8 cellular contexts compared by ENCODE assay signal in the genomic region with DNA sequence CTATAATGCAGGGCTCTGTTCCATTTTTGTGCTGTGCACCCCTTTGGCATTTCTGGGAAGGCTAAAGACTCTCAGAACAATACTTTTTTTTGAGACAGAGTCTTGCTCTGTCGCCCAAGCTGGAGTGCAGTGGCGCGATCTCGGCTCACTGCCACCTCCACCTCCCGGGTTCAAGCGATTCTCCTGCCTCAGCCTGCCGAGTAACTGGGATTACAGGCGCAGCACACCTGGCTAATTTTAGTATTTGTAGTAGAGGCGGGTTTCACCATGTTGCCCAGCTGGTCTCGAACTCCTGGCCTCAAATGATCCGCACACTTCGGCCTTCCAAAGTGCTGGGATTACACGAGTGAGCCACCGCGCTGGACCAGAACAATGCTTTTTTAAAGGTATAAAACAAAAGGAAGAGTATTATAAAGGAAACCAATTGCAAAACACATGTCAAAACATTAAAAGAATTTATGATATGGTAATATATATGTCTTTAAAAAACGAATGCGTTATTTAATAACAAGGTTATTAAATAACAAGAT. TPM values are rescaled to one million over a fixed set of nuclear protein-coding genes. Genes with fewer than 3 reads are reported as not detected.
DNase-seq lines count a peak whose midpoint lies in the region; ATAC-seq, FAIRE-seq and TF ChIP-seq lines count a peak whose summit lies in the region.

No MANE protein-coding gene starts in this region.

- ATAC-seq in HG02588 (IDR thresholded peaks at IDR 0.05; ENCODE audit: unreplicated experiment): no peak

- no peaks in the 10 kb centered on the region for H3K27me3 Mint-ChIP-seq in Calu3 (ENCODE audit: unreplicated experiment)

- BruUV-seq in Calu3 (replicated peaks; lab: Mats Ljungman, UMichigan): no TSS peak
- no TSS peak for BruUV-seq in endothelial cell of umbilical vein (replicated peaks; lab: Mats Ljungman, UMichigan)

- H3K9ac ChIP-seq in OCI-LY3 (ENCODE audit: low read length) (peak overlapping the region; percentile 58), endothelial cell of umbilical vein (replicated peaks; ENCODE audit: extremely low read depth, insufficient read depth, low read length) (no peak overlapping the region), parathyroid adenoma (no peak overlapping the region)

- H3K4me2 ChIP-seq in OCI-LY3 (ENCODE audit: low read length) (peak overlapping the region; percentile 98), endothelial cell of umbilical vein (ENCODE audit: insufficient read depth, low read length) (peak overlapping the region; percentile 75), parathyroid adenoma (ENCODE audit: low read length) (peak overlapping the region; percentile 67)

- H4K20me1 ChIP-seq in OCI-LY3 (ENCODE audit: insufficient read depth, low read length) (no peaks in the 10 kb centered on the region), endothelial cell of umbilical vein (replicated peaks; ENCODE audit: control insufficient read depth, extremely low read depth, insufficient read depth, low read length) (no peaks in the 10 kb centered on the region)

- TF ChIP-seq CTCF in Calu3 (IDR thresholded peaks at IDR 0.05; ENCODE audit: unreplicated experiment) (no peak), OCI-LY3 (IDR thresholded peaks at IDR 0.05; ENCODE audit: low read depth, low read length) (no peak), endothelial cell of umbilical vein (IDR thresholded peaks at IDR 0.05; ENCODE audit: extremely low read depth in 1 of 2, insufficient read depth in 1 of 2, low read depth in 1 of 2, low read length in 2 of 2) (no peak), parathyroid adenoma (IDR thresholded peaks at IDR 0.05) (no peak)

- H3K4me1 Mint-ChIP-seq in Calu3 (ENCODE audit: low read depth, unreplicated experiment): peaks cover 38% of the 10 kb centered on the region

- POLR2A ChIA-PET in endothelial cell of umbilical vein (lab: Charles Lee): no interaction called here

- CTCF ChIA-PET in Calu3 (lab: Charles Lee) (interaction anchor here (1.0 to 1.3 kb wide), 2 partner anchors 10 to 25 kb away, joined by 3 read pairs; no protein-coding TSS in a partner anchor), endothelial cell of umbilical vein (lab: Charles Lee) (interaction anchor here (0.9 to 1.7 kb wide), 4 partner anchors 12 to 70 kb away, joined by 3 to 7 read pairs (median 4); no protein-coding TSS in a partner anchor)

- no peak for DNase-seq in Calu3
- no peak for DNase-seq in endothelial cell of umbilical vein (ENCODE audit: low read depth, low spot score)
- DNase-seq in NCI-H1048 (lab: John Stamatoyannopoulos, UW): no peak
- no peak for DNase-seq in GM19239 (ENCODE audit: insufficient read length, low spot score)
- no peak for DNase-seq in NCI-H2029 (lab: John Stamatoyannopoulos, UW)

- H3K9me3 ChIP-seq in OCI-LY3 (ENCODE audit: insufficient read depth, low read length): no peaks in the 10 kb centered on the region
- H3K9me3 ChIP-seq in endothelial cell of umbilical vein (replicated peaks; ENCODE audit: control insufficient read depth, insufficient read depth, low read length): no peaks in the 10 kb centered on the region
- no peaks in the 10 kb centered on the region for H3K9me3 ChIP-seq in parathyroid adenoma (ENCODE audit: control insufficient read depth, low read length)

- H3K27ac ChIP-seq in OCI-LY3 (ENCODE audit: low read length) (no peak overlapping the region), endothelial cell of umbilical vein (ENCODE audit: insufficient read depth, low read depth, low read length) (no peak overlapping the region), parathyroid adenoma (no peak overlapping the region)

- H3K27me3 ChIP-seq in OCI-LY3 (ENCODE audit: low read depth, low read length) (peaks cover 18% of the 10 kb centered on the region), endothelial cell of umbilical vein (ENCODE audit: control insufficient read depth in 2 of 2, insufficient read depth in 2 of 2, low read length in 2 of 2) (no peaks in the 10 kb centered on the region), parathyroid adenoma (ENCODE audit: control insufficient read depth, insufficient read depth, low read length) (no peaks in the 10 kb centered on the region)

- dilution Hi-C loops in endothelial cell of umbilical vein (cut with MboI; ENCODE audit: extremely low pct_ligation_motif_present, low sequenced_read_pairs): no loop called here

- H3K4me1 ChIP-seq in OCI-LY3 (ENCODE audit: low read length): peaks cover 7% of the 10 kb centered on the region
- peaks cover 29% of the 10 kb centered on the region for H3K4me1 ChIP-seq in endothelial cell of umbilical vein (ENCODE audit: control insufficient read depth, extremely low read depth, insufficient read depth, low read length)
- no peaks in the 10 kb centered on the region for H3K4me1 ChIP-seq in parathyroid adenoma

- H3K36me3 ChIP-seq in OCI-LY3 (replicated peaks; ENCODE audit: low read depth, low read length): no peaks in the 10 kb centered on the region
- no peaks in the 10 kb centered on the region for H3K36me3 ChIP-seq in endothelial cell of umbilical vein (ENCODE audit: control insufficient read depth in 2 of 2, extremely low read depth in 1 of 2, insufficient read depth in 2 of 2, low read length in 2 of 2)
- H3K36me3 ChIP-seq in parathyroid adenoma (ENCODE audit: control insufficient read depth, insufficient read depth, low read length): no peaks in the 10 kb centered on the region

- H2AFZ ChIP-seq in OCI-LY3 (ENCODE audit: low read depth, low read length) (0 out of 2 replicates have a peak overlapping the region, but pooled peaks have one; percentile 77), endothelial cell of umbilical vein (ENCODE audit: low read depth, low read length) (peak overlapping the region; percentile 97), parathyroid adenoma (no peak overlapping the region)

- FAIRE-seq in endothelial cell of umbilical vein (lab: Jason Lieb, UNC) (no peak), GM19239 (lab: Jason Lieb, UNC) (no peak)

- intact Hi-C loops in Calu3 (cut with micrococcal nuclease; ENCODE audit: unreplicated experiment) (no loop called here), endothelial cell of umbilical vein (cut with micrococcal nuclease) (loop anchor here (1.0 to 2.0 kb wide), 3 partner anchors 35 to 69 kb away; partner anchors contain the start of gene BLOC1S6)

- no peaks in the 10 kb centered on the region for H3K9me1 ChIP-seq in endothelial cell of umbilical vein (replicated peaks; ENCODE audit: control insufficient read depth, extremely low read depth, insufficient read depth, low read length)

- peaks cover 26% of the 10 kb centered on the region for H3K36me3 Mint-ChIP-seq in Calu3 (ENCODE audit: insufficient read depth, unreplicated experiment)

- no peak for TF ChIP-seq POLR2A in endothelial cell of umbilical vein (IDR thresholded peaks at IDR 0.05; ENCODE audit: low read depth, low read length)

- H3K4me3 Mint-ChIP-seq in Calu3 (ENCODE audit: low read depth, unreplicated experiment): peak overlapping the region; percentile 96

- H3K9me3 Mint-ChIP-seq in Calu3 (ENCODE audit: low read depth, unreplicated experiment): no peaks in the 10 kb centered on the region

- H3K79me2 ChIP-seq in OCI-LY3 (ENCODE audit: low read length) (no peaks in the 10 kb centered on the region), endothelial cell of umbilical vein (ENCODE audit: control insufficient read depth, insufficient read depth, low read length) (no peaks in the 10 kb centered on the region), parathyroid adenoma (no peaks in the 10 kb centered on the region)

- H3K27ac Mint-ChIP-seq in Calu3 (ENCODE audit: unreplicated experiment): peak overlapping the region; percentile 95

- peak overlapping the region; percentile 97 for H3K4me3 ChIP-seq in OCI-LY3 (ENCODE audit: low read length)
- H3K4me3 ChIP-seq in endothelial cell of umbilical vein (replicated peaks in 1 of 3; ENCODE audit: insufficient read depth in 1 of 3, low read depth in 1 of 3, low read length in 3 of 3): peak overlapping the region; percentile 52 to 88 (median 82)
- peak overlapping the region; percentile 67 for H3K4me3 ChIP-seq in parathyroid adenoma (ENCODE audit: low read depth, low read length)

TF ChIP-seq in endothelial cell of umbilical vein, 7 proteins besides CTCF, POLR2A, EP300 and RAD21:
- TF ChIP-seq JUN (IDR thresholded peaks at IDR 0.05; ENCODE audit: borderline replicate concordance, insufficient read depth, insufficient read length, low read depth) (no peak), FOS (IDR thresholded peaks at IDR 0.05; ENCODE audit: borderline replicate concordance, insufficient read depth, low read length) (no peak), GATA2 (IDR thresholded peaks at IDR 0.05; ENCODE audit: insufficient read depth, insufficient read length, low read depth, low read length) (no peak), MYC (IDR thresholded peaks at IDR 0.05; ENCODE audit: low read depth, low read length) (no peak), POLR2AphosphoS5 (IDR thresholded peaks at IDR 0.05; ENCODE audit: insufficient read depth, low read depth, low read length) (no peak), EZH2 (IDR thresholded peaks at IDR 0.05; ENCODE audit: borderline replicate concordance, low read depth, low read length, severe bottlenecking) (no peak)
- TF ChIP-seq, protein P1, sequence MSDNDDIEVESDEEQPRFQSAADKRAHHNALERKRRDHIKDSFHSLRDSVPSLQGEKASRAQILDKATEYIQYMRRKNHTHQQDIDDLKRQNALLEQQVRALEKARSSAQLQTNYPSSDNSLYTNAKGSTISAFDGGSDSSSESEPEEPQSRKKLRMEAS (IDR thresholded peaks at IDR 0.05; ENCODE audit: insufficient read depth, insufficient read length): no peak
TF ChIP-seq in endothelial cell of umbilical vein: peak in this region for 0.

RNA-seq across cellular contexts. Expression of gene SQOR, which starts 1.0 kb away (rescaled TPM):
- total RNA-seq in Calu3 (2022) (76.0 and 76.1 TPM in 2 replicates), endothelial cell of umbilical vein (6.6 and 17.9 TPM in 2 replicates)
- polyA plus RNA-seq in endothelial cell of umbilical vein: 11.3 and 12.9 TPM in 2 replicates
- 12.3 and 13.4 TPM in 2 replicates for polyA plus RNA-seq in endothelial cell of umbilical vein (2011; cell fraction: cytosol; rRNA removed)
- 6.3 and 7.4 TPM in 2 replicates for polyA plus RNA-seq in endothelial cell of umbilical vein (2011; cell fraction: nucleus; rRNA removed)
- 21.4 and 23.0 TPM in 2 replicates for polyA plus RNA-seq in endothelial cell of umbilical vein (2012)
- polyA minus RNA-seq in endothelial cell of umbilical vein: 16.3 and 33.6 TPM in 2 replicates
- polyA minus RNA-seq in endothelial cell of umbilical vein (2011; cell fraction: cytosol; rRNA and poly(A)+ RNA removed): 16.1 TPM
- 5.3 and 7.2 TPM in 2 replicates for polyA minus RNA-seq in endothelial cell of umbilical vein (2011; cell fraction: nucleus; rRNA and poly(A)+ RNA removed)

RNA-seq across cellular contexts. Expression of gene BLOC1S6, which starts 48.6 kb away (rescaled TPM):
- total RNA-seq in Calu3 (2022): 27.7 and 35.0 TPM in 2 replicates
- 39.2 and 43.4 TPM in 2 replicates for total RNA-seq in endothelial cell of umbilical vein
- 5.5 and 8.2 TPM in 2 replicates for polyA plus RNA-seq in endothelial cell of umbilical vein
- 12.1 and 14.7 TPM in 2 replicates for polyA plus RNA-seq in endothelial cell of umbilical vein (2011; cell fraction: cytosol; rRNA removed)
- polyA plus RNA-seq in endothelial cell of umbilical vein (2011; cell fraction: nucleus; rRNA removed): 10.3 and 12.0 TPM in 2 replicates
- 39.8 and 50.0 TPM in 2 replicates for polyA plus RNA-seq in endothelial cell of umbilical vein (2012)
- 17.0 and 22.4 TPM in 2 replicates for polyA minus RNA-seq in endothelial cell of umbilical vein
- 16.1 TPM for polyA minus RNA-seq in endothelial cell of umbilical vein (2011; cell fraction: cytosol; rRNA and poly(A)+ RNA removed)
- polyA minus RNA-seq in endothelial cell of umbilical vein (2011; cell fraction: nucleus; rRNA and poly(A)+ RNA removed): 10.6 and 15.1 TPM in 2 replicates
